Comparison of ENCODE assay signal across 8 cellular contexts in the genomic region with DNA sequence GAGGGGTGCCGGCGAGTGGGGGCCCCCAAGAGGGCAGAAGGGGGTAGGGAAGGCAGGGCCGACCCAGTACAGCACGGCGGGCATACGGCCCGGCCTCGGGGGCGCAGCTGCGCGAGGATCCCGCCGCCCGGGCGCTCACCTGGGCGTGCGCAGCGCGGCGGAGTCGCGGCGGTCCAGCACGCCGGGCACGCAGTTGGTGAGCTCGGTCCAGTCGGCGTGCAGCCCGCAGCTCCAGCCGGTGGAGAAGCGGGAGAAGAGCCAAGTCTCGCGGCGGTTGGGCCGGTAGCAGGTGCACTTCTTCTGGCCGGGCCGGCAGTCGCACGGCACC. TPM values are rescaled to one million over a fixed set of nuclear protein-coding genes. Genes with fewer than 3 reads are reported as not detected.
DNase-seq lines count a peak whose midpoint lies in the region; ATAC-seq and TF ChIP-seq lines count a peak whose summit lies in the region.
"Not testable (repeated sequence)": the region's sequence is repeated elsewhere in the genome, so short reads cannot be mapped to it uniquely, and the experiment has no call there.

No MANE protein-coding gene starts in this region.

- TF ChIP-seq POLR2A in gastroesophageal sphincter (IDR thresholded peaks at IDR 0.05), result not testable (repeated sequence)

- not testable (repeated sequence) for H3K27ac ChIP-seq in AG04450 (ENCODE audit: low read depth, low read length); brain microvascular endothelial cell
- H3K27ac ChIP-seq in HL-60 (replicated peaks) (peak overlapping the region; percentile 33; the same call in 1 of the 2 replicates), WERI-Rb-1 (peak overlapping the region; percentile 37; the same call in 1 of the 2 replicates), gastroesophageal sphincter (peak overlapping the region in 1 of 4 donors; percentile 75)

- H3K27me3 ChIP-seq in AG04450 (ENCODE audit: control insufficient read depth, insufficient read depth, low read length); HL-60 (ENCODE audit: insufficient read depth, poor library complexity, severe bottlenecking); WERI-Rb-1 (ENCODE audit: insufficient read depth, low read depth, severe bottlenecking); brain microvascular endothelial cell (replicated peaks); gastroesophageal sphincter; skeletal muscle satellite cell (ENCODE audit: control insufficient read depth, insufficient read depth, low read length): not testable (repeated sequence)

- H3K4me1 ChIP-seq in gastroesophageal sphincter (peaks cover 0 to 74% (median 33%) of the 10 kb centered on the region in 3 donors), skeletal muscle satellite cell (ENCODE audit: control insufficient read depth, insufficient read depth, low read length) (peaks cover 25% of the 10 kb centered on the region)

- H3K4me1 Mint-ChIP-seq in mesothelial cell of epicardium, result peaks cover 57% of the 10 kb centered on the region

- H3K9me3 ChIP-seq in AG04450 (ENCODE audit: control insufficient read depth, insufficient read depth, low read length); WERI-Rb-1 (ENCODE audit: severe bottlenecking); gastroesophageal sphincter; skeletal muscle satellite cell (replicated peaks; ENCODE audit: low read length): not testable (repeated sequence)

- POLR2A ChIA-PET in AG04450 (lab: Yijun Ruan, JAX), result interaction anchor here (0.6 kb wide), 1 partner anchor 15 kb away, joined by 3 read pairs; no protein-coding TSS in a partner anchor

- H3K4me3 Mint-ChIP-seq in mesothelial cell of epicardium, result peak overlapping the region; percentile 93

- peak overlapping the region; percentile 84 for H3K4me3 ChIP-seq in AG04450 (ENCODE audit: low read depth, low read length)
- H3K4me3 ChIP-seq in HL-60 (replicated peaks; ENCODE audit: insufficient read depth, low read length), result peak overlapping the region; percentile 77
- H3K4me3 ChIP-seq in WERI-Rb-1 (ENCODE audit: low read depth, low read length), result peak overlapping the region; percentile 50
- H3K4me3 ChIP-seq in brain microvascular endothelial cell (ENCODE audit: low read depth, low read length), result peak overlapping the region; percentile 71
- peak overlapping the region; percentile 83 to 89 for H3K4me3 ChIP-seq in gastroesophageal sphincter
- peak overlapping the region; percentile 70 for H3K4me3 ChIP-seq in skeletal muscle satellite cell (ENCODE audit: low read length)

- H3K9ac ChIP-seq in skeletal muscle satellite cell (ENCODE audit: low read depth, low read length), result peak overlapping the region; percentile 22

- not testable (repeated sequence) for H3K36me3 Mint-ChIP-seq in mesothelial cell of epicardium

- WGBS in gastroesophageal sphincter (ENCODE audit: low coverage in 1 of 2), 2 donors, result 0% methylated on average over 12 of the region's 40 CpGs; no CpG with 5 or more reads in 1 of the 2 donors

- H3K4me2 ChIP-seq in skeletal muscle satellite cell (ENCODE audit: low read length), result peak overlapping the region; percentile 96

- not testable (repeated sequence) for H3K9me3 Mint-ChIP-seq in mesothelial cell of epicardium

- not testable (repeated sequence) for DNase-seq in AG04450 (ENCODE audit: low read depth, low spot score); HL-60 (ENCODE audit: low read depth in 1 of 2, low spot score in 1 of 2); WERI-Rb-1; brain microvascular endothelial cell; mesothelial cell of epicardium (ENCODE audit: low spot score in 2 of 2, unreplicated experiment in 2 of 2)

- peaks cover 21% of the 10 kb centered on the region for H3K36me3 ChIP-seq in WERI-Rb-1
- not testable (repeated sequence) for H3K36me3 ChIP-seq in brain microvascular endothelial cell (replicated peaks); gastroesophageal sphincter; skeletal muscle satellite cell (ENCODE audit: insufficient read depth, low read length)

- not testable (repeated sequence) for TF ChIP-seq EP300 in gastroesophageal sphincter (IDR thresholded peaks at IDR 0.05)

- not testable (repeated sequence) for TF ChIP-seq CTCF in AG04450 (IDR thresholded peaks at IDR 0.05; ENCODE audit: low read depth, low read length); HL-60 (IDR thresholded peaks at IDR 0.05; ENCODE audit: insufficient read depth, low read length); WERI-Rb-1 (IDR thresholded peaks at IDR 0.05; ENCODE audit: low read depth, low read length); brain microvascular endothelial cell (IDR thresholded peaks at IDR 0.05; ENCODE audit: low read depth, low read length, missing control alignments); gastroesophageal sphincter (IDR thresholded peaks at IDR 0.05); mesothelial cell of epicardium (IDR thresholded peaks at IDR 0.05; ENCODE audit: unreplicated experiment)

- CTCF ChIA-PET in AG04450 (lab: Charles Lee), result interaction anchor here (1.0 kb wide), 1 partner anchor 146 kb away, joined by 4 read pairs; no protein-coding TSS in a partner anchor

- peak; percentile 1 for ATAC-seq in GM19455 (IDR thresholded peaks at IDR 0.05; ENCODE audit: unreplicated experiment)
- ATAC-seq in gastroesophageal sphincter, result not testable (repeated sequence)

- peak overlapping the region; percentile 81 for H3K27ac Mint-ChIP-seq in mesothelial cell of epicardium

- in situ Hi-C loops in brain microvascular endothelial cell (cut with HindIII; ENCODE audit: low pct_ligation_motif_present, low sequenced_read_pairs), result loop anchor here (25.0 kb wide), 1 partner anchor 419 kb away; no protein-coding TSS in a partner anchor

- H3K27me3 Mint-ChIP-seq in mesothelial cell of epicardium (ENCODE audit: low read depth), result not testable (repeated sequence)

RNA-seq across cellular contexts. Expression of gene HS6ST1, which starts 0.8 kb away (rescaled TPM):
- 22.4 and 34.1 TPM in 2 replicates for polyA plus RNA-seq in AG04450 (2011; rRNA removed)
- 31.3 and 39.9 TPM in 2 replicates for polyA minus RNA-seq in AG04450 (2011; rRNA and poly(A)+ RNA removed)
- total RNA-seq in gastroesophageal sphincter, result 10 to 100 TPM; 20.5 to 43.6 (median 32.1) TPM
- total RNA-seq in mesothelial cell of epicardium, result 139 to 141 TPM (median 141 TPM) in 3 replicates
- total RNA-seq in skeletal muscle satellite cell (2012; rRNA removed), result 12.4 and 20.3 TPM in 2 replicates
